Comparison of ENCODE assay signal across 12 cellular contexts in genomic region chr6:32462609-32463008, GRCh38. TPM values are rescaled to one million over a fixed set of nuclear protein-coding genes. Genes with fewer than 3 reads are reported as not detected.
DNase-seq lines count a peak whose midpoint lies in the region; ATAC-seq and TF ChIP-seq lines count a peak whose summit lies in the region.
"Had no signal": no experiment of that assay in that cellular context is flagged by ENCODE, and none has a peak within 500 bp of the region (broad histone marks: within the 10 kb centered on the region; RNA-seq: fewer than 3 reads in every experiment).

No MANE protein-coding gene starts in this region.

- H3K27ac ChIP-seq in KMS-11 (peak overlapping the region; percentile 3; the same call in 1 of the 2 replicates), neural progenitor cell (no peak overlapping the region)
- no peak overlapping the region for H3K27ac ChIP-seq in CD8-positive, alpha-beta T cell (ENCODE audit: low read depth, low read length)
- H3K27ac ChIP-seq: cardiac muscle cell had no signal

- H3K4me3 ChIP-seq in KMS-11 (IDR thresholded peaks at IDR 0.05; ENCODE audit: insufficient read depth, low read depth, low read length) (no peak overlapping the region), neural progenitor cell (no peak overlapping the region)
- H3K4me3 ChIP-seq in CD8-positive, alpha-beta T cell (ENCODE audit: low read depth, low read length), result no peak overlapping the region
- H3K4me3 ChIP-seq: cardiac muscle cell had no signal

- intact Hi-C loops in head of caudate nucleus (cut with DNase I), result no loop called here
- intact Hi-C loops in CD8-positive, alpha-beta T cell (cut with DNase I, micrococcal nuclease), result no loop called here

- H3K9ac ChIP-seq in KMS-11, result no peak overlapping the region
- H3K9ac ChIP-seq in neural progenitor cell, result no peak overlapping the region

- POLR2A ChIA-PET in CD8-positive, alpha-beta T cell (lab: Charles Lee), result no interaction called here

- peaks cover 7% of the 10 kb centered on the region for H3K4me1 Mint-ChIP-seq in neural progenitor cell
- H3K4me1 Mint-ChIP-seq in CD8-positive, alpha-beta T cell (ENCODE audit: low read depth), result peaks cover 4% of the 10 kb centered on the region

- H3K4me3 Mint-ChIP-seq in neural progenitor cell, result no peak overlapping the region
- no peak overlapping the region for H3K4me3 Mint-ChIP-seq in CD8-positive, alpha-beta T cell
- H3K4me3 Mint-ChIP-seq: T-helper 1 cell treated with Interleukin-12 subunit alpha and Interleukin-12 subunit beta and Interleukin-4 antibody, amounts not matched to agents 30 μg/mL and 1 μg/mL, for 36 hours had no signal

- CTCF ChIA-PET in CD8-positive, alpha-beta T cell (lab: Charles Lee), result interaction anchor here (0.6 to 1.1 kb wide), 3 partner anchors 32 to 240 kb away, joined by 3 to 4 read pairs (median 3); no protein-coding TSS in a partner anchor

- H3K4me1 ChIP-seq in KMS-11 (ENCODE audit: low read depth, poor library complexity, severe bottlenecking), result peaks cover 19% of the 10 kb centered on the region
- no peaks in the 10 kb centered on the region for H3K4me1 ChIP-seq in neural progenitor cell
- peaks cover 4% of the 10 kb centered on the region for H3K4me1 ChIP-seq in CD8-positive, alpha-beta T cell (ENCODE audit: insufficient read depth, low read length)

- H3K27me3 ChIP-seq in KMS-11 (ENCODE audit: insufficient read depth, low read depth) (no peaks in the 10 kb centered on the region), neural progenitor cell (no peaks in the 10 kb centered on the region)
- no peaks in the 10 kb centered on the region for H3K27me3 ChIP-seq in CD8-positive, alpha-beta T cell (ENCODE audit: insufficient read depth, low read length)
- H3K27me3 ChIP-seq: cardiac muscle cell had no signal

- no peaks in the 10 kb centered on the region for H3F3A ChIP-seq in neural progenitor cell (ENCODE audit: low read depth)

- no peaks in the 10 kb centered on the region for H3K9me3 Mint-ChIP-seq in neural progenitor cell
- peaks cover 15% of the 10 kb centered on the region for H3K9me3 Mint-ChIP-seq in CD8-positive, alpha-beta T cell

- no peak overlapping the region for H3K27ac Mint-ChIP-seq in neural progenitor cell
- no peak overlapping the region for H3K27ac Mint-ChIP-seq in CD8-positive, alpha-beta T cell
- H3K27ac Mint-ChIP-seq: T-helper 1 cell treated with Interleukin-12 subunit alpha and Interleukin-12 subunit beta and Interleukin-4 antibody, amounts not matched to agents 30 μg/mL and 1 μg/mL, for 36 hours had no signal

- peak; percentile 5 for DNase-seq in neural progenitor cell (ENCODE audit: low spot score)
- no peak for DNase-seq in head of caudate nucleus
- no peak for DNase-seq in CD8-positive, alpha-beta T cell
- DNase-seq in A172 (ENCODE audit: low spot score), result no peak
- no peak for DNase-seq in NCI-H748 (lab: John Stamatoyannopoulos, UW; ENCODE audit: unreplicated experiment)
- DNase-seq: NCI-H187 treated with DMSO at 0.1 percent for 48 hours had no signal

- TF ChIP-seq CTCF in KMS-11 (conservative IDR thresholded peaks at IDR 0.05; ENCODE audit: low read depth, low read length) (no peak), neural progenitor cell (IDR thresholded peaks at IDR 0.05) (no peak)
- TF ChIP-seq CTCF in CD8-positive, alpha-beta T cell (IDR thresholded peaks at IDR 0.05), result no peak

- H3K4me2 ChIP-seq in KMS-11, result peak overlapping the region; percentile 67; the same call in 1 of the 2 replicates
- H3K4me2 ChIP-seq in neural progenitor cell, result no peak overlapping the region

- H2AFZ ChIP-seq in KMS-11 (ENCODE audit: low read depth), result no peak overlapping the region
- H2AFZ ChIP-seq in neural progenitor cell (replicated peaks), result no peak overlapping the region

- no peaks in the 10 kb centered on the region for H3K36me3 Mint-ChIP-seq in neural progenitor cell
- no peaks in the 10 kb centered on the region for H3K36me3 Mint-ChIP-seq in CD8-positive, alpha-beta T cell

- H3K9me3 ChIP-seq in neural progenitor cell (ENCODE audit: low read depth), result no peaks in the 10 kb centered on the region
- no peaks in the 10 kb centered on the region for H3K9me3 ChIP-seq in CD8-positive, alpha-beta T cell (ENCODE audit: low read length)

- H4K20me1 ChIP-seq in KMS-11 (ENCODE audit: insufficient read depth) (no peaks in the 10 kb centered on the region), neural progenitor cell (ENCODE audit: low read depth) (no peaks in the 10 kb centered on the region)

- H3K79me2 ChIP-seq in KMS-11 (ENCODE audit: insufficient read depth, low read depth) (no peaks in the 10 kb centered on the region), neural progenitor cell (ENCODE audit: low read depth) (no peaks in the 10 kb centered on the region)

- peaks cover 4% of the 10 kb centered on the region for H3K27me3 Mint-ChIP-seq in neural progenitor cell (ENCODE audit: insufficient read depth, low read depth)
- peaks cover 52% of the 10 kb centered on the region for H3K27me3 Mint-ChIP-seq in CD8-positive, alpha-beta T cell (ENCODE audit: low read depth)

- peak; percentile 67 for ATAC-seq in GM18502 (IDR thresholded peaks at IDR 0.05; ENCODE audit: poor library complexity, unreplicated experiment)
- peak; percentile 72 for ATAC-seq in GM21423 (IDR thresholded peaks at IDR 0.05; ENCODE audit: unreplicated experiment)
- no peak for ATAC-seq in CD8-positive, alpha-beta T cell

- H3K36me3 ChIP-seq in KMS-11 (ENCODE audit: insufficient read depth) (no peaks in the 10 kb centered on the region), neural progenitor cell (no peaks in the 10 kb centered on the region)
- H3K36me3 ChIP-seq in CD8-positive, alpha-beta T cell (ENCODE audit: insufficient read depth, low read length), result no peaks in the 10 kb centered on the region
- H3K36me3 ChIP-seq: cardiac muscle cell had no signal

RNA-seq across cellular contexts. Expression of gene HLA-DRA, which starts 22.9 kb away (rescaled TPM):
- total RNA-seq in neural progenitor cell (ENCODE audit: low replicate concordance), result 1.8 and 2.3 TPM in 2 replicates
- total RNA-seq in CD8-positive, alpha-beta T cell, result 10 to 100 TPM; 37.8 to 37.9 TPM
- not detected in 2 replicates for total RNA-seq in A172 (2014; rRNA removed; shearing (Covaris generic))
- total RNA-seq: cardiac muscle cell had no signal

RNA-seq across cellular contexts. Expression of gene BTNL2, which starts 55.6 kb away (rescaled TPM):
- total RNA-seq in neural progenitor cell (ENCODE audit: low replicate concordance), result not detected in 2 replicates
- not detected for total RNA-seq in CD8-positive, alpha-beta T cell
- not detected in 2 replicates for total RNA-seq in A172 (2014; rRNA removed; shearing (Covaris generic))
- total RNA-seq: cardiac muscle cell, glomerular endothelial cell had no signal

Comparison
In these comparisons a context has a peak if more than half of its experiments do, and no peak if none do; other contexts are left out.
1. RNA of gene HLA-DRA, which starts 22.9 kb away (total RNA-seq): 37.8 to 37.9 TPM in CD8-positive, alpha-beta T cell; 1.8 to 2.3 TPM in neural progenitor cell and not detected in A172; every median in the first group is over 10 times any median in the second.